8 cellular contexts compared by ENCODE assay signal in the genomic region with DNA sequence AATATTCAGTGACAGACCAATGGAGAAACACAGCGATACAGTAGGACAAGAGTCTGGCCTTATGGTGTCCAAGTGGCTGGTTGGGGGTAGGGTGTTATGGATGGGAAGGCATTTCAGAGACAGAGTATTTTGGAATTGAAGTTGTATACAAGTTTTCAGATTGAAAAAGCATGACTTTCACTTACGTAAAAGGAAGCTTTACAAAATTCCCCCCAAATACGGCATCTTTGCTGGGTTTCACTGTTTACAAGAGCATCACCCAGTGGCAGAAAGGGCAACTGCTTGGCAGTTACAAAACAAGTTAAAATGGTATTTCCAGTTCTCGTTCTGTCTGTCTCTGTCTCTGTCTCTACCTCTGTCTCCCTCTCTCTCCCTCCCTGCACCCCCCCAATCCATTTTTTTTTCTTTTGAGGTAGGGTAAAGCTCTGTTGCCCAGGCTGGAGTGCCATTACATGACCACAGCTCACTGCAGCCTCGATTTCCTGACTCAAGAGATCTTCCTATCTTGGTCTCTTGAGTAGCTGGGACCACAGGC.
A peak's percentile ranks its signal among the peaks of the same experiment; 100 is the strongest.
DNase-seq lines count a peak whose midpoint lies in the region; ATAC-seq and TF ChIP-seq lines count a peak whose summit lies in the region.

No MANE protein-coding gene starts in this region.

- H3K27ac ChIP-seq in RWPE2 (ENCODE audit: poor library complexity, severe bottlenecking) (no peak overlapping the region), esophagus squamous epithelium (no peak overlapping the region), gastrocnemius medialis (peak overlapping the region; percentile 61 to 95 (median 74))

- H3K4me3 ChIP-seq in RWPE2 (ENCODE audit: severe bottlenecking) (no peak overlapping the region), esophagus squamous epithelium (no peak overlapping the region), gastrocnemius medialis (no peak overlapping the region)

- TF ChIP-seq CTCF in RWPE2 (IDR thresholded peaks at IDR 0.05; ENCODE audit: poor library complexity, severe bottlenecking) (peak; percentile 58), esophagus squamous epithelium (IDR thresholded peaks at IDR 0.05) (peak in 4 of 6 experiments; percentile 38 to 50 (median 42)), gastrocnemius medialis (IDR thresholded peaks at IDR 0.05 in 4 of 5, conservative IDR thresholded peaks at IDR 0.05 in 1 of 5) (peak; percentile 39 to 62 (median 56))

- DNase-seq in Daoy (ENCODE audit: low read depth): peak; percentile 18
- DNase-seq in RWPE2 (ENCODE audit: low spot score): no peak
- DNase-seq in esophagus squamous epithelium (lab: John Stamatoyannopoulos, UW): no peak
- DNase-seq in gastrocnemius medialis: no peak
- no peak for DNase-seq in 8988T
- DNase-seq in GOT3 (lab: John Stamatoyannopoulos, UW): no peak

- intact Hi-C loops in esophagus squamous epithelium (cut with DNase I) (no loop called here), gastrocnemius medialis (cut with DNase I; ENCODE audit: low total_unique reads) (no loop called here)

- H3K9me3 ChIP-seq in RWPE2 (ENCODE audit: severe bottlenecking) (no peaks in the 10 kb centered on the region), esophagus squamous epithelium (no peaks in the 10 kb centered on the region), gastrocnemius medialis (no peaks in the 10 kb centered on the region)

- in situ Hi-C loops in gastrocnemius medialis (cut with MboI; ENCODE audit: low sequenced_read_pairs in 4 of 4): no loop called here

- H3K27me3 ChIP-seq in RWPE2 (ENCODE audit: insufficient read depth, poor library complexity, severe bottlenecking) (no peaks in the 10 kb centered on the region), esophagus squamous epithelium (no peaks in the 10 kb centered on the region), gastrocnemius medialis (no peaks in the 10 kb centered on the region)

- H3K36me3 ChIP-seq in RWPE2 (ENCODE audit: low read depth) (peaks cover 57% of the 10 kb centered on the region), esophagus squamous epithelium (peaks cover 0 to 76% (median 0%) of the 10 kb centered on the region in 3 donors), gastrocnemius medialis (peaks cover 5 to 49% of the 10 kb centered on the region in 2 donors)

- TF ChIP-seq POLR2A in esophagus squamous epithelium (IDR thresholded peaks at IDR 0.05) (no peak), gastrocnemius medialis (IDR thresholded peaks at IDR 0.05) (no peak)

- WGBS in esophagus squamous epithelium, 2 donors: 62 to 73% methylated on average over 5 of the region's 5 CpGs

- ATAC-seq in GM19043 (IDR thresholded peaks at IDR 0.05; ENCODE audit: low read depth, unreplicated experiment) (peak; percentile 38), HG03196 (IDR thresholded peaks at IDR 0.05; ENCODE audit: unreplicated experiment) (peak; percentile 41), RWPE2 (ENCODE audit: low read depth) (no peak), gastrocnemius medialis (peak in 1 of 2 donors; percentile 49)

- H3K4me1 ChIP-seq in RWPE2 (ENCODE audit: insufficient read depth, poor library complexity, severe bottlenecking) (no peaks in the 10 kb centered on the region), esophagus squamous epithelium (no peaks in the 10 kb centered on the region), gastrocnemius medialis (peaks cover 40 to 55% of the 10 kb centered on the region in 2 donors)

Comparison
In these comparisons a context has a peak if more than half of its experiments do, and no peak if none do; other contexts are left out.
1. H3K27ac ChIP-seq: peak in gastrocnemius medialis (4 of 4); none in RWPE2 (single experiment) and esophagus squamous epithelium (0 of 4).
2. Peak in every context shown above with its lines, with median percentiles within 50 percentile points of each other: CTCF ChIP-seq.